8 cellular contexts compared by ENCODE assay signal in genomic region chr10:34655286-34656170, GRCh38.
DNase-seq lines count a peak whose midpoint lies in the region; ATAC-seq and TF ChIP-seq lines count a peak whose summit lies in the region.

No MANE protein-coding gene starts in this region.

- H2AFZ ChIP-seq in smooth muscle cell (ENCODE audit: low read depth) = no peak overlapping the region

- no peak overlapping the region for H3K4me3 ChIP-seq in WERI-Rb-1 (ENCODE audit: low read depth, low read length)
- no peak overlapping the region for H3K4me3 ChIP-seq in left ventricle myocardium inferior
- H3K4me3 ChIP-seq in smooth muscle cell = no peak overlapping the region
- H3K4me3 ChIP-seq in effector memory CD4-positive, alpha-beta T cell (ENCODE audit: insufficient read depth, low read depth, low read length, poor library complexity, severe bottlenecking) = no peak overlapping the region

- no peak overlapping the region for H3K9ac ChIP-seq in smooth muscle cell (ENCODE audit: low read depth)

- H3K79me2 ChIP-seq in smooth muscle cell (ENCODE audit: low read depth) = peaks cover 43% of the 10 kb centered on the region

- 33% methylated on average over 6 of the region's 6 CpGs for WGBS in smooth muscle cell (ENCODE audit: low lambda C conversion rate)

- H3K27ac ChIP-seq in WERI-Rb-1 = no peak overlapping the region
- no peak overlapping the region for H3K27ac ChIP-seq in left ventricle myocardium inferior (replicated peaks)
- no peak overlapping the region for H3K27ac ChIP-seq in smooth muscle cell (ENCODE audit: low read depth)
- no peak overlapping the region for H3K27ac ChIP-seq in effector memory CD4-positive, alpha-beta T cell (ENCODE audit: insufficient read depth, low read length, poor library complexity, severe bottlenecking)

- ATAC-seq in GM21515 (IDR thresholded peaks at IDR 0.05; ENCODE audit: unreplicated experiment) = peak; percentile 59

- H3K4me1 ChIP-seq in left ventricle myocardium inferior (peaks cover 50% of the 10 kb centered on the region), smooth muscle cell (ENCODE audit: low read depth) (peaks cover 21% of the 10 kb centered on the region)
- H3K4me1 ChIP-seq in effector memory CD4-positive, alpha-beta T cell (ENCODE audit: control insufficient read depth, insufficient read depth, low read length, poor library complexity, severe bottlenecking) = no peaks in the 10 kb centered on the region

- peak; percentile 80 for DNase-seq in DMS 273 (lab: John Stamatoyannopoulos, UW; ENCODE audit: unreplicated experiment)
- DNase-seq in NCI-H146 (lab: John Stamatoyannopoulos, UW) = peak; percentile 59
- peak; percentile 17 for DNase-seq in WERI-Rb-1
- no peak for DNase-seq in left ventricle myocardium inferior
- DNase-seq in smooth muscle cell (lab: John Stamatoyannopoulos, UW; ENCODE audit: unreplicated experiment) = no peak
- DNase-seq in activated naive CD4-positive, alpha-beta T cell treated with anti-CD3 and anti-CD28 coated beads, Interleukin-2, amount 50 U/mL, for 16 hours = no peak
- DNase-seq in effector memory CD4-positive, alpha-beta T cell = no peak

- intact Hi-C loops in left ventricle myocardium inferior (cut with micrococcal nuclease) = no loop called here

- TF ChIP-seq CTCF in WERI-Rb-1 (IDR thresholded peaks at IDR 0.05; ENCODE audit: low read depth, low read length) (peak; percentile 34; the same call in 1 of the 2 replicates), left ventricle myocardium inferior (IDR thresholded peaks at IDR 0.05; ENCODE audit: borderline replicate concordance) (peak; percentile 76), smooth muscle cell (IDR thresholded peaks at IDR 0.05; ENCODE audit: borderline replicate concordance, insufficient read depth, poor library complexity, severe bottlenecking) (peak; percentile 78)

- H3K9me3 ChIP-seq in WERI-Rb-1 (ENCODE audit: severe bottlenecking) (no peaks in the 10 kb centered on the region), left ventricle myocardium inferior (replicated peaks) (no peaks in the 10 kb centered on the region), smooth muscle cell (replicated peaks; ENCODE audit: low read depth) (no peaks in the 10 kb centered on the region)
- no peaks in the 10 kb centered on the region for H3K9me3 ChIP-seq in effector memory CD4-positive, alpha-beta T cell (ENCODE audit: control insufficient read depth, low read length)

- H3K27me3 ChIP-seq in WERI-Rb-1 (ENCODE audit: insufficient read depth, low read depth, severe bottlenecking) = no peaks in the 10 kb centered on the region
- no peaks in the 10 kb centered on the region for H3K27me3 ChIP-seq in left ventricle myocardium inferior (ENCODE audit: low read depth)
- H3K27me3 ChIP-seq in smooth muscle cell (ENCODE audit: low read depth) = no peaks in the 10 kb centered on the region
- no peaks in the 10 kb centered on the region for H3K27me3 ChIP-seq in effector memory CD4-positive, alpha-beta T cell (replicated peaks; ENCODE audit: control insufficient read depth, insufficient read depth, low read length, poor library complexity, severe bottlenecking)

- H4K20me1 ChIP-seq in smooth muscle cell (ENCODE audit: low read depth) = peaks cover 66% of the 10 kb centered on the region

- H3K36me3 ChIP-seq in WERI-Rb-1 = no peaks in the 10 kb centered on the region
- H3K36me3 ChIP-seq in left ventricle myocardium inferior = no peaks in the 10 kb centered on the region
- no peaks in the 10 kb centered on the region for H3K36me3 ChIP-seq in smooth muscle cell (ENCODE audit: low read depth)
- no peaks in the 10 kb centered on the region for H3K36me3 ChIP-seq in effector memory CD4-positive, alpha-beta T cell (ENCODE audit: control insufficient read depth, insufficient read depth, low read length)

- peaks cover 12% of the 10 kb centered on the region for H3F3A ChIP-seq in smooth muscle cell (ENCODE audit: low read depth)

- H3K4me2 ChIP-seq in smooth muscle cell = no peak overlapping the region

Comparison
In these comparisons a context has a peak if more than half of its experiments do, and no peak if none do; other contexts are left out.
1. DNase-seq: peak in DMS 273 (single experiment), NCI-H146 (single experiment) and WERI-Rb-1 (single experiment); none in left ventricle myocardium inferior (single experiment), smooth muscle cell (single experiment), activated naive CD4-positive, alpha-beta T cell treated with anti-CD3 and anti-CD28 coated beads, Interleukin-2, amount 50 U/mL, for 16 hours (single experiment) and effector memory CD4-positive, alpha-beta T cell (0 of 3).
2. Peak in every context shown above with its lines, with median percentiles within 50 percentile points of each other: CTCF ChIP-seq.